Comparison of ENCODE assay signal across 15 cellular contexts in the genomic region with DNA sequence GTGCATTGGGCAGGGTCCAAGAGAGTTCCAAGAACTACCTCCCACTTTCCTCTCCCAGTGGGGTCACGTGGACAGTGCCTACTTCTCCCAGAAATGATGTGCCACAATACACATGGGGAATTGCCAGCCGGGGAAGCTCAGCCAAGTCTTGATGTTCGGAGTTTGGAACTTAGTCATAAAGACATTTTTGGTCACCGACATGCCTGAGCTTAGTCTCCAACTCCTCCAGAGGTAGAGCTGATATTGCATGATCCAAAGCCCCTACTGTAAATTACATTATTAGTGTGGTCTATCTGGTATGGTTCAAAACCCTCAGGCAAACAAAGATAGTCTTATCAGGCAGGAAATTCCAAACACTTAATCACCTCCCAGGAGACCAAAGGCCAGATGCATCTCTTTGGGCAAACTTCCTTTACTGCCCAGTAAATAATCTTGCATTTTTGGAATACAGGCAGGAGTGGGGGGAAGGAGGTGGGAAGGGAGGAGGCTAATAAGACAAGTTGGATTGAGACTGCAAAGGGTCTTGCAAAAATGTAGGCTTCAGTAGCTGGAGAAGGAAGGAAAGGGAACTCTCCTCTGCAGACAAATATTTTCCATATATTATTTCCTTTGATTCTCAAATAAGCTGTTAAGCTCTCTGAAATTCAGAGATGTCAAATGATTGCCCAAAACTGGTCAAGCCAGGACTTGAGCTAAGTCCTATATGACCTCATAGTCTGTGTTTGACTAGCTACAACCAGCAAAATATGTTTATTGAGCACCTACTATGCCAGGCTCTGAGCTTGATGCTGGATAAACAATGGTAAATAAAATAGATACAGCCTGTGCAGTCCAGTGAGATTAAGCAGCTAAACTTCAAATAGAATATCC.
A peak's percentile ranks its signal among the peaks of the same experiment; 100 is the strongest.
DNase-seq lines count a peak whose midpoint lies in the region; ATAC-seq and TF ChIP-seq lines count a peak whose summit lies in the region.
"Had no signal": no experiment of that assay in that cellular context is flagged by ENCODE, and none has a peak within 500 bp of the region (broad histone marks: within the 10 kb centered on the region; RNA-seq: fewer than 3 reads in every experiment).

No MANE protein-coding gene starts in this region.

- 80 to 100% methylated on average over 2 of the region's 4 CpGs for WGBS in mesodermal cell (ENCODE audit: insufficient coverage in 2 of 2), 2 experiments

- H3K4me1 ChIP-seq in mesodermal cell (ENCODE audit: control insufficient read depth, insufficient read depth, low read length, poor library complexity, severe bottlenecking) = peaks cover 18% of the 10 kb centered on the region
- H3K4me1 ChIP-seq: suprapubic skin had no signal

- DNase-seq in AG09309 (ENCODE audit: low read depth) (peak; percentile 80), HT-29 (ENCODE audit: low spot score) (peak; percentile 57), astrocyte of the cerebellum (ENCODE audit: low read depth) (peak; percentile 23), globus pallidus (ENCODE audit: low spot score) (no peak), cerebellum (ENCODE audit: low spot score) (no peak)
- DNase-seq: activated T-cell treated with anti-CD3 and anti-CD28 coated beads, Interleukin-2, amount 50 U/mL, for 24 hours; DND-41; midbrain; NCI-H1105 treated with DMSO at 0.1 percent for 48 hours; nucleus accumbens; T-cell had no signal

- H3K4me3 ChIP-seq in AG09309 (ENCODE audit: control insufficient read depth, low read depth, low read length) = no peak overlapping the region
- H3K4me3 ChIP-seq in astrocyte of the cerebellum (ENCODE audit: low read depth, low read length) = no peak overlapping the region
- no peak overlapping the region for H3K4me3 ChIP-seq in mesodermal cell (ENCODE audit: extremely low read depth, insufficient read depth, low read length, poor library complexity, severe bottlenecking)
- H3K4me3 ChIP-seq: suprapubic skin had no signal

- peak overlapping the region; percentile 67 for H3K27ac ChIP-seq in mesodermal cell (ENCODE audit: low read depth, low read length, severe bottlenecking)
- H3K27ac ChIP-seq: suprapubic skin had no signal

- peaks cover 3% of the 10 kb centered on the region for H3K9me3 ChIP-seq in mesodermal cell (ENCODE audit: control insufficient read depth, low read length)
- H3K9me3 ChIP-seq: suprapubic skin had no signal

- H3K36me3 ChIP-seq in mesodermal cell (ENCODE audit: control insufficient read depth, insufficient read depth, low read length) = no peaks in the 10 kb centered on the region
- H3K36me3 ChIP-seq: suprapubic skin had no signal

- no peak for ATAC-seq in HG03095 (IDR thresholded peaks at IDR 0.05; ENCODE audit: unreplicated experiment)
- ATAC-seq in HG03097 (IDR thresholded peaks at IDR 0.05; ENCODE audit: low FRiP score, unreplicated experiment) = no peak
- ATAC-seq: T-cell had no signal

- no peak for TF ChIP-seq CTCF in AG09309 (IDR thresholded peaks at IDR 0.05; ENCODE audit: control insufficient read depth, insufficient read depth, low read depth, low read length, missing control alignments)
- TF ChIP-seq CTCF in astrocyte of the cerebellum (IDR thresholded peaks at IDR 0.05; ENCODE audit: low read depth, low read length, missing control alignments) = no peak

- in situ Hi-C loops in astrocyte of the cerebellum (cut with HindIII; ENCODE audit: low sequenced_read_pairs) = no loop called here

Comparison
In these comparisons a context has a peak if more than half of its experiments do, and no peak if none do; other contexts are left out.
1. DNase-seq: peak in AG09309 (single experiment), HT-29 (single experiment) and astrocyte of the cerebellum (single experiment); none in globus pallidus (single experiment) and cerebellum (single experiment).